Comparison of ENCODE assay signal across 8 cellular contexts in genomic region chrX:20265726-20266681, GRCh38. TPM values are rescaled to one million over a fixed set of nuclear protein-coding genes. Genes with fewer than 3 reads are reported as not detected.
A peak's percentile ranks its signal among the peaks of the same experiment; 100 is the strongest.
DNase-seq lines count a peak whose midpoint lies in the region; ATAC-seq, FAIRE-seq and TF ChIP-seq lines count a peak whose summit lies in the region.

No MANE protein-coding gene starts in this region.

- no peaks in the 10 kb centered on the region for H3K9me3 Mint-ChIP-seq in astrocyte (ENCODE audit: unreplicated experiment)

- no peak for FAIRE-seq in astrocyte (lab: Jason Lieb, UNC)

- H3K4me1 Mint-ChIP-seq in astrocyte (ENCODE audit: low read depth, unreplicated experiment), result peaks cover 3% of the 10 kb centered on the region

- H4K20me1 ChIP-seq in astrocyte (ENCODE audit: insufficient read depth, low read length), result peaks cover 8% of the 10 kb centered on the region

- H3K9ac ChIP-seq in SK-N-MC (ENCODE audit: insufficient read length) (peak overlapping the region; percentile 66), astrocyte (ENCODE audit: low read length) (peak overlapping the region; percentile 96), skeletal muscle tissue (ENCODE audit: low read depth in 1 of 3, low read length in 3 of 3) (peak overlapping the region; percentile 85 to 87 (median 86))

- DNase-seq in NCI-H510A (lab: John Stamatoyannopoulos, UW) (peak; percentile 11), NCI-H510A treated with DMSO at 0.1 percent for 48 hours (lab: John Stamatoyannopoulos, UW) (no peak), SK-N-MC (ENCODE audit: low read depth, low spot score) (no peak), astrocyte (ENCODE audit: low read depth) (no peak), iPS DF 6.9 (ENCODE audit: low read depth, low spot score) (no peak), GM19240 (ENCODE audit: insufficient read length, low spot score) (no peak)

- H3K36me3 ChIP-seq in SK-N-MC (ENCODE audit: insufficient read depth, low read length), result no peaks in the 10 kb centered on the region
- no peaks in the 10 kb centered on the region for H3K36me3 ChIP-seq in astrocyte (ENCODE audit: insufficient read depth, low read length)
- H3K36me3 ChIP-seq in iPS DF 6.9 (ENCODE audit: control insufficient read depth, insufficient read depth, low read length), result no peaks in the 10 kb centered on the region
- H3K36me3 ChIP-seq in skeletal muscle tissue (ENCODE audit: control insufficient read depth in 3 of 3, insufficient read depth in 3 of 3, low read length in 3 of 3), result peaks cover 0 to 3% (median 0%) of the 10 kb centered on the region in 3 donors

- no peak overlapping the region for H2AFZ ChIP-seq in astrocyte (ENCODE audit: low read depth, low read length)

- no peak for TF ChIP-seq CTCF in astrocyte (IDR thresholded peaks at IDR 0.05; ENCODE audit: insufficient read depth, low read depth, low read length)

- H3K4me3 Mint-ChIP-seq in astrocyte (ENCODE audit: unreplicated experiment), result peak overlapping the region; percentile 99

- no CpG with 5 or more reads among the region's 75 CpGs for WGBS in iPS DF 6.9 (ENCODE audit: insufficient coverage, insufficient read length)

- H3K27ac Mint-ChIP-seq in astrocyte (ENCODE audit: unreplicated experiment), result peak overlapping the region; percentile 95

- peak overlapping the region; percentile 93 for H3K4me2 ChIP-seq in astrocyte (ENCODE audit: low read length)

- H3K9me3 ChIP-seq in SK-N-MC (ENCODE audit: low read depth, low read length), result no peaks in the 10 kb centered on the region
- no peaks in the 10 kb centered on the region for H3K9me3 ChIP-seq in astrocyte (ENCODE audit: insufficient read depth, low read depth, low read length)
- no peaks in the 10 kb centered on the region for H3K9me3 ChIP-seq in iPS DF 6.9 (ENCODE audit: control insufficient read depth, insufficient read depth, low read length)
- no peaks in the 10 kb centered on the region for H3K9me3 ChIP-seq in skeletal muscle tissue (ENCODE audit: control insufficient read depth in 3 of 3, low read length in 3 of 3)

- H3K27me3 ChIP-seq in astrocyte (ENCODE audit: insufficient read depth, low read length) (no peaks in the 10 kb centered on the region), iPS DF 6.9 (ENCODE audit: control insufficient read depth, insufficient read depth, low read length) (peaks cover 5% of the 10 kb centered on the region; the same call in 1 of the 2 replicates), skeletal muscle tissue (ENCODE audit: control insufficient read depth in 3 of 3, insufficient read depth in 3 of 3, low read length in 3 of 3) (no peaks in the 10 kb centered on the region)

- peaks cover 15% of the 10 kb centered on the region for H3K4me1 ChIP-seq in astrocyte (ENCODE audit: insufficient read depth, low read length)
- H3K4me1 ChIP-seq in iPS DF 6.9 (ENCODE audit: control insufficient read depth, insufficient read depth, low read length), result 0 out of 2 replicates have a peak, but pooled peaks cover 3% of the 10 kb centered on the region
- peaks cover 4 to 5% (median 4%) of the 10 kb centered on the region in 3 donors for H3K4me1 ChIP-seq in skeletal muscle tissue (ENCODE audit: control insufficient read depth in 3 of 3, insufficient read depth in 3 of 3, low read length in 3 of 3)

- H3K27me3 Mint-ChIP-seq in astrocyte (ENCODE audit: low read depth, unreplicated experiment), result no peaks in the 10 kb centered on the region

- H3K27ac ChIP-seq in SK-N-MC (no peak overlapping the region), astrocyte (ENCODE audit: low read depth, low read length) (peak overlapping the region; percentile 94), iPS DF 6.9 (ENCODE audit: low read length) (no peak overlapping the region), skeletal muscle tissue (ENCODE audit: low read depth, low read length) (peak overlapping the region; percentile 91)

- peaks cover 47% of the 10 kb centered on the region for H3K79me2 ChIP-seq in astrocyte (ENCODE audit: insufficient read depth, low read length)

- no peaks in the 10 kb centered on the region for H3K36me3 Mint-ChIP-seq in astrocyte (ENCODE audit: low read depth, unreplicated experiment)

- ATAC-seq in HG02970 (IDR thresholded peaks at IDR 0.05; ENCODE audit: low FRiP score, unreplicated experiment), result peak; percentile 15

- H3K4me3 ChIP-seq in SK-N-MC (peak overlapping the region; percentile 82), astrocyte (ENCODE audit: insufficient read depth, low read depth, low read length) (peak overlapping the region; percentile 81), iPS DF 6.9 (ENCODE audit: low read length) (peak overlapping the region; percentile 85), skeletal muscle tissue (ENCODE audit: low read length in 3 of 3) (peak overlapping the region; percentile 72 to 84 (median 73))

RNA-seq across cellular contexts. Expression of gene RPS6KA3, which starts 0.7 kb away (rescaled TPM):
- total RNA-seq in astrocyte, result 34.3 and 42.9 TPM in 2 replicates
- 51.1 TPM for total RNA-seq in skeletal muscle tissue

Comparison
In these comparisons a context has a peak if more than half of its experiments do, and no peak if none do; other contexts are left out.
1. H3K27ac ChIP-seq: peak in astrocyte (single experiment) and skeletal muscle tissue (single experiment); none in SK-N-MC (single experiment) and iPS DF 6.9 (single experiment).
2. Peak in every context shown above with its lines, with median percentiles within 50 percentile points of each other: H3K4me3 ChIP-seq and H3K9ac ChIP-seq.